26 cellular contexts compared by ENCODE assay signal in the genomic region with DNA sequence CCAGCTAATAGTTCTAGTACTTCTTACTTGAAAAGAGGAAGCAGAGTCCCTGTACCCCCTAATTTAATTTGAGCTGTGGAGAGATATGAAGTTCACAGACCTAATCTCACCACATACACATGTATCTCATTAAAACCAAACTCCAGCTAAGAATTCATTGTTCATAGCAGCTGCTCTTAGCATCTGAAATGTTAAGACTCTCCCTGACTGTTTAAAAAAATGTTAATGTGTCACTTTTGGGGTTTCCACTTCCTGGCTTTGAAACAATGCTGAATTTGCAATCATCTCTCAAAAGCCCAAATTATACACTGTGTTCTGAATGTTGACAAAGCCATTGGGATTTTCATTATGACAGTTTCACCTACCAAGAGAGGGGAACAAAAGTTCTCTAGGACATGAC. TPM values are rescaled to one million over a fixed set of nuclear protein-coding genes. Genes with fewer than 3 reads are reported as not detected.
DNase-seq lines count a peak whose midpoint lies in the region; ATAC-seq, FAIRE-seq and TF ChIP-seq lines count a peak whose summit lies in the region.
"Had no signal": no experiment of that assay in that cellular context is flagged by ENCODE, and none has a peak within 500 bp of the region (broad histone marks: within the 10 kb centered on the region; RNA-seq: fewer than 3 reads in every experiment).

No MANE protein-coding gene starts in this region.

- in situ Hi-C loops in Panc1 (cut with HindIII; ENCODE audit: low pct_unique_long_range_greater_than_20kb, low sequenced_read_pairs), result no loop called here

- no TSS peak for BruUV-seq in Panc1 (replicated peaks; lab: Mats Ljungman, UMichigan)

- TF ChIP-seq EP300 in A549 (IDR thresholded peaks at IDR 0.05), result no peak

- H3K9me3 ChIP-seq in A549, result no peaks in the 10 kb centered on the region; the same call in 2 of the 3 replicates
- no peaks in the 10 kb centered on the region for H3K9me3 ChIP-seq in Panc1 (ENCODE audit: control insufficient read depth, insufficient read depth, low read depth, low read length)
- H3K9me3 ChIP-seq: right atrium auricular region, upper lobe of right lung had no signal

- H3K4me1 Mint-ChIP-seq in activated T-helper 2 cell treated with anti-CD3 and anti-CD28 coated beads, Interferon-gamma antibody, Interleukin-2, Interleukin-4, amounts not matched to agents 10 μg/mL and 5 μg/mL and 100 μg/mL, durations not matched to agents 14 hours and 24 hours and 36 hours (ENCODE audit: low read depth), result no peaks in the 10 kb centered on the region
- H3K4me1 Mint-ChIP-seq in stimulated activated naive CD8-positive, alpha-beta T cell treated with anti-CD3 and anti-CD28 coated beads, Interleukin-15, amount 100 ng/mL, for 72 hours, result peaks cover 6% of the 10 kb centered on the region
- H3K4me1 Mint-ChIP-seq: activated naive CD4-positive, alpha-beta T cell treated with anti-CD3 and anti-CD28 coated beads, Interleukin-2, amount 10 ng/mL, durations not matched to agents 7 days and 5 days; naive B cell had no signal

- H3K36me3 ChIP-seq in Panc1 (ENCODE audit: control insufficient read depth, insufficient read depth, low read length), result no peaks in the 10 kb centered on the region
- H3K36me3 ChIP-seq: right atrium auricular region, upper lobe of right lung had no signal

- peak overlapping the region; percentile 73 to 80; a peak in 5 of 6 replicates for H3K27ac ChIP-seq in A549
- peak overlapping the region; percentile 66; the same call in 1 of the 2 replicates for H3K27ac ChIP-seq in Panc1 (ENCODE audit: low read length)
- H3K27ac ChIP-seq: upper lobe of right lung had no signal

- POLR2A ChIA-PET in A549 (lab: Yijun Ruan, JAX) (interaction anchor here (0.7 kb wide), 1 partner anchor 668 kb away, joined by 3 read pairs; no protein-coding TSS in a partner anchor), Panc1 (lab: Charles Lee) (no interaction called here)

- DNase-seq in A549 (ENCODE audit: low read depth in 1 of 2, low spot score in 1 of 2) (no peak), Panc1 (ENCODE audit: low read depth, low spot score) (no peak), fibroblast of peridontal ligament (ENCODE audit: extremely low read depth) (peak; percentile 30), DMS79 (lab: John Stamatoyannopoulos, UW) (no peak), NCI-H2107 (lab: John Stamatoyannopoulos, UW) (no peak)
- no peak for DNase-seq in activated T-helper 2 cell treated with anti-CD3 and anti-CD28 coated beads, Interferon-gamma antibody, Interleukin-2, Interleukin-4, amounts not matched to agents 10 μg/mL and 5 μg/mL and 100 μg/mL, durations not matched to agents 14 hours and 24 hours and 36 hours (ENCODE audit: low spot score)
- DNase-seq in stimulated activated naive CD8-positive, alpha-beta T cell treated with anti-CD3 and anti-CD28 coated beads, Interleukin-15, amount 100 ng/mL, for 72 hours, result no peak
- DNase-seq: ACHN; activated CD8-positive, alpha-beta memory T cell treated with anti-CD3 and anti-CD28 coated beads for 24 hours; activated naive CD4-positive, alpha-beta T cell treated with anti-CD3 and anti-CD28 coated beads, Interleukin-2, amount 10 ng/mL, durations not matched to agents 7 days and 5 days; activated T-cell treated with anti-CD3 and anti-CD28 coated beads, Interleukin-2, amount 50 U/mL, for 4 hours; amygdala; C1 segment of cervical spinal cord; cortex of kidney; head of caudate nucleus; left colon; naive B cell; NCI-H1105; NCI-H2081; NCI-H510A; upper lobe of right lung had no signal

- H3K27ac Mint-ChIP-seq in activated T-helper 2 cell treated with anti-CD3 and anti-CD28 coated beads, Interferon-gamma antibody, Interleukin-2, Interleukin-4, amounts not matched to agents 10 μg/mL and 5 μg/mL and 100 μg/mL, durations not matched to agents 14 hours and 24 hours and 36 hours, result no peak overlapping the region
- H3K27ac Mint-ChIP-seq in stimulated activated naive CD8-positive, alpha-beta T cell treated with anti-CD3 and anti-CD28 coated beads, Interleukin-15, amount 100 ng/mL, for 72 hours, result peak overlapping the region in 1 of 2 donors; percentile 59
- H3K27ac Mint-ChIP-seq: activated naive CD4-positive, alpha-beta T cell treated with anti-CD3 and anti-CD28 coated beads, Interleukin-2, amount 10 ng/mL, durations not matched to agents 7 days and 5 days; naive B cell had no signal

- H3K4me3 Mint-ChIP-seq in activated T-helper 2 cell treated with anti-CD3 and anti-CD28 coated beads, Interferon-gamma antibody, Interleukin-2, Interleukin-4, amounts not matched to agents 10 μg/mL and 5 μg/mL and 100 μg/mL, durations not matched to agents 14 hours and 24 hours and 36 hours (ENCODE audit: low read depth), result no peak overlapping the region
- H3K4me3 Mint-ChIP-seq in stimulated activated naive CD8-positive, alpha-beta T cell treated with anti-CD3 and anti-CD28 coated beads, Interleukin-15, amount 100 ng/mL, for 72 hours, result peak overlapping the region in 1 of 2 donors; percentile 8
- H3K4me3 Mint-ChIP-seq: activated naive CD4-positive, alpha-beta T cell treated with anti-CD3 and anti-CD28 coated beads, Interleukin-2, amount 10 ng/mL, durations not matched to agents 7 days and 5 days; activated T-cell treated with anti-CD3 and anti-CD28 coated beads, Interleukin-2, amount 50 U/mL, for 4 hours; naive B cell had no signal

- no peaks in the 10 kb centered on the region for H3K27me3 ChIP-seq in Panc1 (ENCODE audit: control insufficient read depth, insufficient read depth, low read length)
- H3K27me3 ChIP-seq: right atrium auricular region, upper lobe of right lung had no signal

- no peaks in the 10 kb centered on the region for H3K36me3 Mint-ChIP-seq in activated T-helper 2 cell treated with anti-CD3 and anti-CD28 coated beads, Interferon-gamma antibody, Interleukin-2, Interleukin-4, amounts not matched to agents 10 μg/mL and 5 μg/mL and 100 μg/mL, durations not matched to agents 14 hours and 24 hours and 36 hours (ENCODE audit: low read depth)
- H3K36me3 Mint-ChIP-seq: activated naive CD4-positive, alpha-beta T cell treated with anti-CD3 and anti-CD28 coated beads, Interleukin-2, amount 10 ng/mL, durations not matched to agents 7 days and 5 days; naive B cell had no signal

- no peak overlapping the region for H3K4me3 ChIP-seq in A549
- no peak overlapping the region for H3K4me3 ChIP-seq in Panc1 (ENCODE audit: low read depth in 2 of 2, low read length in 2 of 2)
- H3K4me3 ChIP-seq: right atrium auricular region, upper lobe of right lung had no signal

- intact Hi-C loops in Panc1 (cut with micrococcal nuclease; ENCODE audit: unreplicated experiment), result no loop called here
- intact Hi-C loops in activated T-helper 2 cell treated with anti-CD3 and anti-CD28 coated beads, Interferon-gamma antibody, Interleukin-2, Interleukin-4, amounts not matched to agents 10 μg/mL and 5 μg/mL and 100 μg/mL, durations not matched to agents 14 hours and 24 hours and 36 hours (cut with micrococcal nuclease), result no loop called here

- H3K9me3 Mint-ChIP-seq in activated T-helper 2 cell treated with anti-CD3 and anti-CD28 coated beads, Interferon-gamma antibody, Interleukin-2, Interleukin-4, amounts not matched to agents 10 μg/mL and 5 μg/mL and 100 μg/mL, durations not matched to agents 14 hours and 24 hours and 36 hours, result no peaks in the 10 kb centered on the region
- H3K9me3 Mint-ChIP-seq in stimulated activated naive CD8-positive, alpha-beta T cell treated with anti-CD3 and anti-CD28 coated beads, Interleukin-15, amount 100 ng/mL, for 72 hours, result no peaks in the 10 kb centered on the region
- H3K9me3 Mint-ChIP-seq: activated naive CD4-positive, alpha-beta T cell treated with anti-CD3 and anti-CD28 coated beads, Interleukin-2, amount 10 ng/mL, durations not matched to agents 7 days and 5 days; activated T-cell treated with anti-CD3 and anti-CD28 coated beads, Interleukin-2, amount 50 U/mL, for 4 hours had no signal

- TF ChIP-seq POLR2A in A549 (IDR thresholded peaks at IDR 0.05; ENCODE audit: low read length), result no peak

- no peak for ATAC-seq in A549
- peak; percentile 74 for ATAC-seq in GM19438 (IDR thresholded peaks at IDR 0.05; ENCODE audit: low read depth, unreplicated experiment)
- no peak for ATAC-seq in Panc1
- no peak for ATAC-seq in stimulated activated naive CD8-positive, alpha-beta T cell treated with anti-CD3 and anti-CD28 coated beads, Interleukin-15, amount 100 ng/mL, for 72 hours
- ATAC-seq: activated T-cell treated with anti-CD3 and anti-CD28 coated beads, Interleukin-2, amount 50 U/mL, for 4 hours; HCT116; left colon; upper lobe of right lung had no signal

- H3K4me1 ChIP-seq in A549 (peaks cover 47% of the 10 kb centered on the region), Panc1 (ENCODE audit: control insufficient read depth, insufficient read depth, low read length) (peaks cover 17% of the 10 kb centered on the region)
- H3K4me1 ChIP-seq: right atrium auricular region, upper lobe of right lung had no signal

- CTCF ChIA-PET in A549 (lab: Yijun Ruan, JAX), result interaction anchor here (1.8 kb wide), 1 partner anchor 11 kb away, joined by 8 read pairs; no protein-coding TSS in a partner anchor
- CTCF ChIA-PET in Panc1 (lab: Charles Lee), result no interaction called here

- H3K4me2 ChIP-seq in A549, result peak overlapping the region; percentile 65

- TF ChIP-seq CTCF in A549 (IDR thresholded peaks at IDR 0.05), result no peak
- TF ChIP-seq CTCF in Panc1 (IDR thresholded peaks at IDR 0.05), result no peak

- TF ChIP-seq RAD21 in A549 (conservative IDR thresholded peaks at IDR 0.05 in 1 of 2, IDR thresholded peaks at IDR 0.05 in 1 of 2), result no peak

- peak; percentile 73 for FAIRE-seq in A549 (lab: Jason Lieb, UNC)
- FAIRE-seq: endometrium had no signal

- H3K27me3 Mint-ChIP-seq in activated T-helper 2 cell treated with anti-CD3 and anti-CD28 coated beads, Interferon-gamma antibody, Interleukin-2, Interleukin-4, amounts not matched to agents 10 μg/mL and 5 μg/mL and 100 μg/mL, durations not matched to agents 14 hours and 24 hours and 36 hours (ENCODE audit: low read depth), result no peaks in the 10 kb centered on the region
- H3K27me3 Mint-ChIP-seq in stimulated activated naive CD8-positive, alpha-beta T cell treated with anti-CD3 and anti-CD28 coated beads, Interleukin-15, amount 100 ng/mL, for 72 hours, result no peaks in the 10 kb centered on the region
- H3K27me3 Mint-ChIP-seq: activated naive CD4-positive, alpha-beta T cell treated with anti-CD3 and anti-CD28 coated beads, Interleukin-2, amount 10 ng/mL, durations not matched to agents 7 days and 5 days; naive B cell had no signal

RNA-seq across cellular contexts. Expression of a gene that starts 16.1 kb away (rescaled TPM):
- polyA plus RNA-seq in A549 (2011; rRNA removed), result 0.01 TPM in 1 of 2 replicates, not detected in the other
- polyA plus RNA-seq in A549 (2012; cell fraction: cytosol; rRNA removed), result not detected in 2 replicates
- not detected in 2 replicates for polyA plus RNA-seq in A549 (2012; cell fraction: nucleus; rRNA removed)
- polyA plus RNA-seq in A549 (2017; fragmentation: RNase III; extraction: RNeasy Plus Mini Kit Qiagen cat#74134 plus additional on column Dnase treatment), result 0.01 to 0.03 TPM in 2 of 3 replicates, not detected in the other
- polyA minus RNA-seq in A549 (2011; rRNA and poly(A)+ RNA removed), result 0.04 and 0.05 TPM in 2 replicates
- total RNA-seq in Panc1 (2021; ENCODE audit: unreplicated experiment), result 0.21 TPM
- polyA plus RNA-seq in Panc1 (2012; ENCODE audit: insufficient read length), result not detected
- not detected in 2 replicates for total RNA-seq in activated T-helper 2 cell treated with anti-CD3 and anti-CD28 coated beads, Interferon-gamma antibody, Interleukin-2, Interleukin-4, amounts not matched to agents 10 μg/mL and 5 μg/mL and 100 μg/mL, durations not matched to agents 14 hours and 24 hours and 36 hours
- total RNA-seq: osteocyte had no signal

RNA-seq across cellular contexts. Expression of a gene that starts 41.0 kb away (rescaled TPM):
- 0.05 and 0.09 TPM in 2 replicates for polyA plus RNA-seq in A549 (2011; rRNA removed)
- 0.01 and 0.03 TPM in 2 replicates for polyA plus RNA-seq in A549 (2012; cell fraction: cytosol; rRNA removed)
- 0.02 and 0.04 TPM in 2 replicates for polyA plus RNA-seq in A549 (2012; cell fraction: nucleus; rRNA removed)
- 0.06 to 0.14 TPM (median 0.08 TPM) in 3 replicates for polyA plus RNA-seq in A549 (2017; fragmentation: RNase III; extraction: RNeasy Plus Mini Kit Qiagen cat#74134 plus additional on column Dnase treatment)
- 0.12 TPM in 1 of 2 replicates, not detected in the other for polyA minus RNA-seq in A549 (2011; rRNA and poly(A)+ RNA removed)
- 0.05 TPM for total RNA-seq in Panc1 (2021; ENCODE audit: unreplicated experiment)
- polyA plus RNA-seq in Panc1 (2012; ENCODE audit: insufficient read length), result not detected
- 0.07 TPM in 1 of 2 replicates, not detected in the other for total RNA-seq in activated T-helper 2 cell treated with anti-CD3 and anti-CD28 coated beads, Interferon-gamma antibody, Interleukin-2, Interleukin-4, amounts not matched to agents 10 μg/mL and 5 μg/mL and 100 μg/mL, durations not matched to agents 14 hours and 24 hours and 36 hours
